Comparison of ENCODE assay signal across 21 cellular contexts in the genomic region with DNA sequence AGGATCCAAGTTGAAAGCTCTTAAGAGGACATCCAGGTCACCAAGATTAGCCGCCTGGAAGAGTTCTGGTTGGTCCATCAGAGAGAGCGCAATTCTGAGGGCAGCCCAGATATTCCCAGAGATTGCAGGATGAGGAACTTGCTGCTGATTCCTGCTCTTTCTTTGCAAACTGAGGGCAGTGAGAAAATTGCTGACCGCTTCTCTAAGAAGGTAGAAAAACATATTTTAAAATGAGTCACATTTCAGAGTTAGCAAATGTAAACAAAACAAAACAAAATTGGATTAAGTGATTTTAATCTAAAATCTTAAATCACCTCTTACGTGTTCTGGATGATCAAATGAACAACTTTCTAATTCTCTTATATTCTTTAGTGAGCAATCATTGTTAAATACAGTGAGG.
"Had no signal": no experiment of that assay in that cellular context is flagged by ENCODE, and none has a peak within 500 bp of the region (broad histone marks: within the 10 kb centered on the region; RNA-seq: fewer than 3 reads in every experiment).

No MANE protein-coding gene starts in this region.

- H3K4me1 ChIP-seq: lower lobe of right lung, right lobe of liver, testis, upper lobe of left lung had no signal

- H3K27ac Mint-ChIP-seq: activated naive CD4-positive, alpha-beta T cell treated with anti-CD3 and anti-CD28 coated beads, Interleukin-2, amount 10 ng/mL, durations not matched to agents 7 days and 5 days; neural progenitor cell; T-cell had no signal

- H3K9ac ChIP-seq: neural progenitor cell had no signal

- H3K27ac ChIP-seq: coronary artery, heart left ventricle, lower lobe of right lung, neural progenitor cell, ovary, right lobe of liver, stomach, testis, upper lobe of left lung, VCaP had no signal

- H3K36me3 ChIP-seq: heart left ventricle, lower lobe of right lung, neural progenitor cell, ovary, right lobe of liver, stomach, upper lobe of left lung had no signal

- H3K4me3 Mint-ChIP-seq: activated naive CD4-positive, alpha-beta T cell treated with anti-CD3 and anti-CD28 coated beads, Interleukin-2, amount 10 ng/mL, durations not matched to agents 7 days and 5 days; neural progenitor cell; T-cell had no signal

- FAIRE-seq: frontal cortex, islet of Langerhans had no signal

- H2AFZ ChIP-seq: neural progenitor cell had no signal

- H3K4me3 ChIP-seq: coronary artery, heart left ventricle, lower lobe of right lung, neural progenitor cell, ovary, right lobe of liver, stomach, testis, upper lobe of left lung had no signal

- H3K4me2 ChIP-seq: neural progenitor cell had no signal

- H3K4me1 Mint-ChIP-seq: neural progenitor cell had no signal

- H3K9me3 ChIP-seq: heart left ventricle, lower lobe of right lung, ovary, right lobe of liver, stomach, testis, upper lobe of left lung had no signal

- H3K9me3 Mint-ChIP-seq: activated naive CD4-positive, alpha-beta T cell treated with anti-CD3 and anti-CD28 coated beads, Interleukin-2, amount 10 ng/mL, durations not matched to agents 7 days and 5 days; neural progenitor cell; T-cell had no signal

- H3K36me3 Mint-ChIP-seq: activated naive CD4-positive, alpha-beta T cell treated with anti-CD3 and anti-CD28 coated beads, Interleukin-2, amount 10 ng/mL, durations not matched to agents 7 days and 5 days; neural progenitor cell; T-cell had no signal

- ATAC-seq: heart left ventricle, left colon, right lobe of liver, T-cell had no signal

- DNase-seq: activated CD4-positive, alpha-beta T cell treated with anti-CD3 and anti-CD28 coated beads, Interleukin-2, amount 50 U/mL, for 48 hours; activated naive CD4-positive, alpha-beta T cell treated with anti-CD3 and anti-CD28 coated beads, Interleukin-2, amount 10 ng/mL, durations not matched to agents 7 days and 5 days; activated T-cell treated with anti-CD3 and anti-CD28 coated beads, Interleukin-2, amount 50 U/mL, for 1 hour; caudate nucleus; effector CD4-positive, alpha-beta T cell; heart left ventricle; left colon; lower lobe of right lung; midbrain; ovary; right lobe of liver; stimulated activated CD4-positive, alpha-beta T cell treated with anti-CD3 and anti-CD28 coated beads, Interleukin-1b, Interleukin-23, amount 100 ng/mL, for 48 hours; stomach; T-cell; testis; upper lobe of left lung had no signal

- H3K27me3 ChIP-seq: heart left ventricle, neural progenitor cell, ovary, right lobe of liver, stomach, testis, upper lobe of left lung had no signal
